ENCODE assay signal across 8 cellular contexts in genomic region chr6:37049990-37050853, GRCh38.
DNase-seq lines count a peak whose midpoint lies in the region; FAIRE-seq and TF ChIP-seq lines count a peak whose summit lies in the region.

No MANE protein-coding gene starts in this region.

- DNase-seq in GM19239 (ENCODE audit: insufficient read length, low spot score) (peak; percentile 82), OCI-M1 (lab: John Stamatoyannopoulos, UW) (peak; percentile 100), activated gamma-delta T cell (lab: John Stamatoyannopoulos, UW) (peak; percentile 24), medulla oblongata (ENCODE audit: extremely low spot score) (peak; percentile 85), DMS 273 (lab: John Stamatoyannopoulos, UW; ENCODE audit: unreplicated experiment) (no peak), DMS 273 treated with DMSO at 0.1 percent for 48 hours (lab: John Stamatoyannopoulos, UW) (no peak), H54 (ENCODE audit: insufficient read length, low spot score) (no peak)
- peak; percentile 57 for DNase-seq in stimulated activated naive CD4-positive, alpha-beta T cell treated with Interleukin-2 at 50 U/mL for 16 hours (lab: John Stamatoyannopoulos, UW)

- FAIRE-seq in GM19239 (lab: Jason Lieb, UNC), result peak; percentile 69
- FAIRE-seq in H54 (lab: Jason Lieb, UNC), result no peak

- no peak for TF ChIP-seq POLR2A in H54 (IDR thresholded peaks at IDR 0.05; ENCODE audit: low read depth, low read length)

Comparison
In these comparisons a context has a peak if more than half of its experiments do, and no peak if none do; other contexts are left out.
1. DNase-seq: peak in GM19239 (single experiment), OCI-M1 (single experiment), activated gamma-delta T cell (single experiment), medulla oblongata (single experiment) and stimulated activated naive CD4-positive, alpha-beta T cell treated with Interleukin-2 at 50 U/mL for 16 hours (single experiment); none in DMS 273 (single experiment), DMS 273 treated with DMSO at 0.1 percent for 48 hours (single experiment) and H54 (single experiment).